Comparison of ENCODE assay signal across 23 cellular contexts in the genomic region with DNA sequence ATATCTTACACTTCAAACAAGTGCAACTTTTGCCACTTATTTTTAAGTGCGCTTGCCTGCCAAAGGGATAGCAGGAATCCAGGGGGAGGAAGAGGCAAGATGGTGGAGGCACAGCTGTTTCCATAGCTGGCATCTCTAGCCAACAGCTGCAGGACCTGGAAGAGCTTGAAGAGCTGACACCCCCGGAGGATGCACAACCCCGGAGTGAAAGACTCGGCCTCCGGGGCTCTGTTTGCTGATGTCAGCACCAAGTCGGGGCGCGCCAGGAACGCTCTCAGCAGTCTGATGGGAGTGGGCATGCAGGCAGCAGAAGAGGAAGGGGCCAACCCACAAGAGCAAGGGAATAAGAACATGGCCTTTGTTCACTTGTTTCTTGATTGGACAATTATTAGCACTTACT.
"Had no signal": no experiment of that assay in that cellular context is flagged by ENCODE, and none has a peak within 500 bp of the region (broad histone marks: within the 10 kb centered on the region; RNA-seq: fewer than 3 reads in every experiment).

No MANE protein-coding gene starts in this region.

- H3K4me1 ChIP-seq: colonic mucosa, esophagus muscularis mucosa, parathyroid adenoma, right lobe of liver, stomach, thyroid gland, vagina had no signal

- H3K9ac ChIP-seq: parathyroid adenoma had no signal

- ATAC-seq: naive thymus-derived CD4-positive, alpha-beta T cell; right lobe of liver; stimulated activated effector memory CD8-positive, alpha-beta T cell treated with anti-CD3 and anti-CD28 coated beads, Interleukin-12 subunit alpha, Interleukin-12 subunit beta, amount 100 ng/mL, for 72 hours had no signal

- H3K79me2 ChIP-seq: parathyroid adenoma had no signal

- FAIRE-seq: endothelial cell of umbilical vein, islet of Langerhans had no signal

- H2AFZ ChIP-seq: parathyroid adenoma had no signal

- H3K9me3 ChIP-seq: colonic mucosa, esophagus muscularis mucosa, heart right ventricle, right lobe of liver, stomach, thyroid gland, vagina had no signal

- H3K27me3 ChIP-seq: colonic mucosa, right lobe of liver, thyroid gland, vagina had no signal

- H3K36me3 ChIP-seq: colonic mucosa, esophagus muscularis mucosa, heart right ventricle, right lobe of liver, stomach, thyroid gland, vagina had no signal

- H3K4me3 ChIP-seq: colonic mucosa, esophagus muscularis mucosa, heart right ventricle, lung, right lobe of liver, stomach, thyroid gland, vagina had no signal

- DNase-seq: colonic mucosa; effector CD8-positive, alpha-beta T cell; endodermal cell; foreskin melanocyte; glutamatergic neuron; heart right ventricle; hippocampal formation; kidney glomerular epithelial cell; naive thymus-derived CD4-positive, alpha-beta T cell; right lobe of liver; stimulated activated CD4-positive, alpha-beta T cell treated with anti-CD3 and anti-CD28 coated beads, Interleukin-2, amount 100 ng/mL, for 24 hours; stimulated activated CD4-positive, alpha-beta T cell treated with anti-CD3 and anti-CD28 coated beads, Interleukin-4, amount 100 ng/mL, for 24 hours; stimulated activated naive CD4-positive, alpha-beta T cell treated with Interleukin-2 at 50 U/mL for 16 hours; stomach; thyroid gland; trophoblast cell had no signal

- H3K27ac ChIP-seq: colonic mucosa, esophagus muscularis mucosa, heart right ventricle, parathyroid adenoma, right lobe of liver, stomach, thyroid gland, vagina had no signal
